In the genomic region with DNA sequence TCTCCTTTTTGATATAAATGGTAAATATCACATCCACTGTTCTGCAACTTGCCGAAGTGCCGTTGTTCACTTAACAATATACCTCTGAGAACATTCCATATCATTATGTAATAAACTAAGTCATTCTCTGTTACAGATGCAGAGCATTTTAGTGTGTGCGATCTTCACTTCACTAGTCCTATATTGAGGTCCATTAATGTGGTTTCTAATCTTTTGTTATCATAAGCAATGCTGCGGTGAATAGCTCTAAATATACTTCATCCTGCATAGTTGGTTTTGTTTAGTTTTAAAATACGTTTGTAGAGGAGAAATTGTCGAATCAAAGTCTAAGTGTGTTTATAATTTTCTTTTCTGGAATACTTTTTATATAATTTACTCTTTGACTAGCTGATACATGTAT, we compare ENCODE assay signal across 22 cellular contexts.
DNase-seq lines count a peak whose midpoint lies in the region; TF ChIP-seq lines count a peak whose summit lies in the region.
"Had no signal": no experiment of that assay in that cellular context is flagged by ENCODE, and none has a peak within 500 bp of the region (broad histone marks: within the 10 kb centered on the region; RNA-seq: fewer than 3 reads in every experiment).

No MANE protein-coding gene starts in this region.

- H3K9me3 Mint-ChIP-seq in CD4-positive, alpha-beta memory T cell, result no peaks in the 10 kb centered on the region
- H3K9me3 Mint-ChIP-seq in MCF 10A (ENCODE audit: unreplicated experiment), result no peaks in the 10 kb centered on the region

- H3K27ac ChIP-seq in CD4-positive, alpha-beta memory T cell (ENCODE audit: low read depth, low read length), result no peak overlapping the region
- H3K27ac ChIP-seq: C4-2B, KMS-11, RWPE1 had no signal

- no peaks in the 10 kb centered on the region for H3K36me3 Mint-ChIP-seq in CD4-positive, alpha-beta memory T cell
- H3K36me3 Mint-ChIP-seq in MCF 10A (ENCODE audit: insufficient read depth, unreplicated experiment), result no peaks in the 10 kb centered on the region

- CTCF ChIA-PET in CD4-positive, alpha-beta memory T cell (lab: Charles Lee; ENCODE audit: partially characterized antibody), result interaction anchor here (1.5 to 5.9 kb wide), 4 partner anchors 51 to 570 kb away, joined by 3 to 64 read pairs (median 8); a partner anchor contains a TSS
- CTCF ChIA-PET in MCF 10A (lab: Yijun Ruan, JAX), result no interaction called here

- H3K4me3 ChIP-seq in CD4-positive, alpha-beta memory T cell (ENCODE audit: low read length in 2 of 2), result no peak overlapping the region
- H3K4me3 ChIP-seq in choroid plexus epithelial cell (ENCODE audit: low read depth, low read length), result no peak overlapping the region

- peaks cover 40% of the 10 kb centered on the region for H3K4me1 ChIP-seq in CD4-positive, alpha-beta memory T cell (ENCODE audit: insufficient read depth, low read length)

- TF ChIP-seq CTCF in choroid plexus epithelial cell (conservative IDR thresholded peaks at IDR 0.05; ENCODE audit: low read depth, low read length), result no peak
- TF ChIP-seq CTCF in MCF 10A (IDR thresholded peaks at IDR 0.05; ENCODE audit: unreplicated experiment), result no peak

- no peaks in the 10 kb centered on the region for H3K36me3 ChIP-seq in CD4-positive, alpha-beta memory T cell (ENCODE audit: insufficient read depth, low read length)

- H3K9me3 ChIP-seq in CD4-positive, alpha-beta memory T cell (ENCODE audit: control insufficient read depth in 1 of 2, low read length in 2 of 2), result no peaks in the 10 kb centered on the region

- no TSS peak for BruUV-seq in MCF 10A (replicated peaks; lab: Mats Ljungman, UMichigan)

- peak overlapping the region in 6 of 8 donors; percentile 15 to 69 (median 36) for H3K4me3 Mint-ChIP-seq in CD4-positive, alpha-beta memory T cell
- no peak overlapping the region for H3K4me3 Mint-ChIP-seq in MCF 10A (ENCODE audit: unreplicated experiment)

- intact Hi-C loops in CD4-positive, alpha-beta memory T cell (cut with micrococcal nuclease), result no loop called here
- intact Hi-C loops in MCF 10A (cut with micrococcal nuclease), result no loop called here

- H3K27me3 ChIP-seq in CD4-positive, alpha-beta memory T cell (ENCODE audit: insufficient read depth, low read length), result no peaks in the 10 kb centered on the region

- POLR2A ChIA-PET in CD4-positive, alpha-beta memory T cell (lab: Charles Lee; ENCODE audit: partially characterized antibody), result interaction anchor here (2.3 kb wide), 1 partner anchor 280 kb away, joined by 16 read pairs; a partner anchor contains a TSS
- POLR2A ChIA-PET in MCF 10A (lab: Yijun Ruan, JAX), result no interaction called here

- no peak overlapping the region for H3K27ac Mint-ChIP-seq in CD4-positive, alpha-beta memory T cell
- H3K27ac Mint-ChIP-seq in MCF 10A (ENCODE audit: low read depth, unreplicated experiment), result no peak overlapping the region

- no peaks in the 10 kb centered on the region for H3K27me3 Mint-ChIP-seq in CD4-positive, alpha-beta memory T cell
- H3K27me3 Mint-ChIP-seq in MCF 10A (ENCODE audit: insufficient read depth, unreplicated experiment), result no peaks in the 10 kb centered on the region

- peaks cover 20 to 56% (median 27%) of the 10 kb centered on the region in 4 donors for H3K4me1 Mint-ChIP-seq in CD4-positive, alpha-beta memory T cell
- no peaks in the 10 kb centered on the region for H3K4me1 Mint-ChIP-seq in MCF 10A (ENCODE audit: insufficient read depth, unreplicated experiment)

- no peak for DNase-seq in CD4-positive, alpha-beta memory T cell
- DNase-seq in OCI-M1 (lab: John Stamatoyannopoulos, UW) (peak; percentile 36), choroid plexus epithelial cell (ENCODE audit: low read depth) (peak; percentile 60), MCF 10A (ENCODE audit: unreplicated experiment) (no peak), GDM1 (lab: John Stamatoyannopoulos, UW) (no peak), CD1c-positive myeloid dendritic cell (ENCODE audit: extremely low spot score) (no peak), NCI-H2171 treated with DMSO at 0.1 percent for 48 hours (lab: John Stamatoyannopoulos, UW) (no peak)
- DNase-seq: COR-L47, DMS53, GOT3, HCEC 1CT, NCI-H1092, NCI-H1417 treated with DMSO at 0.1 percent for 48 hours, NCI-H1694 treated with DMSO at 0.1 percent for 48 hours, NCI-H2081, NCI-H226, NCI-H510A, NCI-H69, SHP77 treated with DMSO at 0.1 percent for 48 hours had no signal

Comparison
In these comparisons a context has a peak if more than half of its experiments do, and no peak if none do; other contexts are left out.
1. DNase-seq: peak in OCI-M1 (single experiment) and choroid plexus epithelial cell (single experiment); none in CD4-positive, alpha-beta memory T cell (0 of 5), MCF 10A (single experiment), GDM1 (single experiment), CD1c-positive myeloid dendritic cell (single experiment) and NCI-H2171 treated with DMSO at 0.1 percent for 48 hours (single experiment).